In genomic region chr1:216193839-216194443, GRCh38 we compare ENCODE assay signal across 13 cellular contexts.
DNase-seq lines count a peak whose midpoint lies in the region; ATAC-seq and TF ChIP-seq lines count a peak whose summit lies in the region.
"Had no signal": no experiment of that assay in that cellular context is flagged by ENCODE, and none has a peak within 500 bp of the region (broad histone marks: within the 10 kb centered on the region; RNA-seq: fewer than 3 reads in every experiment).

No MANE protein-coding gene starts in this region.

- no peaks in the 10 kb centered on the region for H3K27me3 Mint-ChIP-seq in Calu3 (ENCODE audit: unreplicated experiment)
- no peaks in the 10 kb centered on the region for H3K27me3 Mint-ChIP-seq in activated T-helper 2 cell treated with anti-CD3 and anti-CD28 coated beads, Interferon-gamma antibody, Interleukin-2, Interleukin-4, amounts not matched to agents 10 μg/mL and 5 μg/mL and 100 μg/mL, durations not matched to agents 14 hours and 24 hours and 36 hours (ENCODE audit: low read depth)
- H3K27me3 Mint-ChIP-seq: activated naive CD4-positive, alpha-beta T cell treated with anti-CD3 and anti-CD28 coated beads, Interleukin-2, amount 50 U/mL, for 24 hours; CD8-positive, alpha-beta memory T cell had no signal

- DNase-seq in Calu3 (peak; percentile 36), H7 (peak; percentile 1), SK-MEL-5 (ENCODE audit: low read depth, low spot score) (peak; percentile 75), left lobe of liver (ENCODE audit: low spot score) (no peak), hepatic stellate cell (ENCODE audit: low spot score) (no peak), SHP77 treated with DMSO at 0.1 percent for 48 hours (lab: John Stamatoyannopoulos, UW) (no peak), DMS79 treated with DMSO at 0.1 percent for 48 hours (lab: John Stamatoyannopoulos, UW) (no peak)
- no peak for DNase-seq in activated T-helper 2 cell treated with anti-CD3 and anti-CD28 coated beads, Interferon-gamma antibody, Interleukin-2, Interleukin-4, amounts not matched to agents 10 μg/mL and 5 μg/mL and 100 μg/mL, durations not matched to agents 14 hours and 24 hours and 36 hours (ENCODE audit: low spot score)
- DNase-seq: activated CD8-positive, alpha-beta T cell treated with anti-CD3 and anti-CD28 coated beads, Interleukin-2, amount 10 ng/mL, durations not matched to agents 7 days and 5 days; CD8-positive, alpha-beta memory T cell; NCI-H446 treated with DMSO at 0.1 percent for 48 hours; thyroid gland had no signal

- H3K4me1 Mint-ChIP-seq in Calu3 (ENCODE audit: low read depth, unreplicated experiment) = peaks cover 14% of the 10 kb centered on the region
- H3K4me1 Mint-ChIP-seq in activated T-helper 2 cell treated with anti-CD3 and anti-CD28 coated beads, Interferon-gamma antibody, Interleukin-2, Interleukin-4, amounts not matched to agents 10 μg/mL and 5 μg/mL and 100 μg/mL, durations not matched to agents 14 hours and 24 hours and 36 hours (ENCODE audit: low read depth) = no peaks in the 10 kb centered on the region
- H3K4me1 Mint-ChIP-seq: activated naive CD4-positive, alpha-beta T cell treated with anti-CD3 and anti-CD28 coated beads, Interleukin-2, amount 50 U/mL, for 24 hours; CD8-positive, alpha-beta memory T cell had no signal

- H3K27ac Mint-ChIP-seq in Calu3 (ENCODE audit: unreplicated experiment) = no peak overlapping the region
- H3K27ac Mint-ChIP-seq in activated T-helper 2 cell treated with anti-CD3 and anti-CD28 coated beads, Interferon-gamma antibody, Interleukin-2, Interleukin-4, amounts not matched to agents 10 μg/mL and 5 μg/mL and 100 μg/mL, durations not matched to agents 14 hours and 24 hours and 36 hours = no peak overlapping the region
- H3K27ac Mint-ChIP-seq: activated CD8-positive, alpha-beta T cell treated with anti-CD3 and anti-CD28 coated beads, Interleukin-2, amount 10 ng/mL, durations not matched to agents 7 days and 5 days; activated naive CD4-positive, alpha-beta T cell treated with anti-CD3 and anti-CD28 coated beads, Interleukin-2, amount 50 U/mL, for 24 hours; CD8-positive, alpha-beta memory T cell had no signal

- peak overlapping the region; percentile 1 for H3K4me3 Mint-ChIP-seq in Calu3 (ENCODE audit: low read depth, unreplicated experiment)
- no peak overlapping the region for H3K4me3 Mint-ChIP-seq in activated T-helper 2 cell treated with anti-CD3 and anti-CD28 coated beads, Interferon-gamma antibody, Interleukin-2, Interleukin-4, amounts not matched to agents 10 μg/mL and 5 μg/mL and 100 μg/mL, durations not matched to agents 14 hours and 24 hours and 36 hours (ENCODE audit: low read depth)
- H3K4me3 Mint-ChIP-seq: activated CD8-positive, alpha-beta T cell treated with anti-CD3 and anti-CD28 coated beads, Interleukin-2, amount 10 ng/mL, durations not matched to agents 7 days and 5 days; activated naive CD4-positive, alpha-beta T cell treated with anti-CD3 and anti-CD28 coated beads, Interleukin-2, amount 50 U/mL, for 24 hours; CD8-positive, alpha-beta memory T cell had no signal

- no peaks in the 10 kb centered on the region for H3K27me3 ChIP-seq in H7 (ENCODE audit: control insufficient read depth, insufficient read depth, low read length)
- H3K27me3 ChIP-seq: thyroid gland had no signal

- TF ChIP-seq CTCF in Calu3 (IDR thresholded peaks at IDR 0.05; ENCODE audit: unreplicated experiment) = peak; percentile 22

- BruUV-seq in Calu3 (replicated peaks; lab: Mats Ljungman, UMichigan) = no TSS peak

- ATAC-seq in left lobe of liver = peak; percentile 59
- ATAC-seq: activated CD8-positive, alpha-beta T cell treated with anti-CD3 and anti-CD28 coated beads, Interleukin-2, amount 10 ng/mL, durations not matched to agents 7 days and 5 days had no signal

- no peaks in the 10 kb centered on the region for H3K36me3 Mint-ChIP-seq in Calu3 (ENCODE audit: insufficient read depth, unreplicated experiment)
- H3K36me3 Mint-ChIP-seq in activated T-helper 2 cell treated with anti-CD3 and anti-CD28 coated beads, Interferon-gamma antibody, Interleukin-2, Interleukin-4, amounts not matched to agents 10 μg/mL and 5 μg/mL and 100 μg/mL, durations not matched to agents 14 hours and 24 hours and 36 hours (ENCODE audit: low read depth) = no peaks in the 10 kb centered on the region
- H3K36me3 Mint-ChIP-seq: activated naive CD4-positive, alpha-beta T cell treated with anti-CD3 and anti-CD28 coated beads, Interleukin-2, amount 50 U/mL, for 24 hours; CD8-positive, alpha-beta memory T cell had no signal

- no peaks in the 10 kb centered on the region for H3K36me3 ChIP-seq in H7 (replicated peaks; ENCODE audit: control insufficient read depth, insufficient read depth, low read length)
- H3K36me3 ChIP-seq: thyroid gland had no signal

- H3K4me3 ChIP-seq in H7 (ENCODE audit: insufficient read depth, low read depth, low read length) = no peak overlapping the region
- H3K4me3 ChIP-seq: thyroid gland had no signal

- intact Hi-C loops in Calu3 (cut with micrococcal nuclease; ENCODE audit: unreplicated experiment) = loop anchor here (2.0 to 5.0 kb wide), 4 partner anchors 82 to 512 kb away; no protein-coding TSS in a partner anchor
- intact Hi-C loops in activated T-helper 2 cell treated with anti-CD3 and anti-CD28 coated beads, Interferon-gamma antibody, Interleukin-2, Interleukin-4, amounts not matched to agents 10 μg/mL and 5 μg/mL and 100 μg/mL, durations not matched to agents 14 hours and 24 hours and 36 hours (cut with micrococcal nuclease) = no loop called here

- in situ Hi-C loops in SK-MEL-5 (cut with HindIII; ENCODE audit: low pct_unique_long_range_greater_than_20kb, low sequenced_read_pairs) = no loop called here

- H3K9me3 Mint-ChIP-seq in Calu3 (ENCODE audit: low read depth, unreplicated experiment) = no peaks in the 10 kb centered on the region
- H3K9me3 Mint-ChIP-seq in activated T-helper 2 cell treated with anti-CD3 and anti-CD28 coated beads, Interferon-gamma antibody, Interleukin-2, Interleukin-4, amounts not matched to agents 10 μg/mL and 5 μg/mL and 100 μg/mL, durations not matched to agents 14 hours and 24 hours and 36 hours = no peaks in the 10 kb centered on the region

- CTCF ChIA-PET in Calu3 (lab: Charles Lee) = interaction anchor here (0.6 to 1.2 kb wide), 8 partner anchors 17 to 308 kb away, joined by 3 to 9 read pairs (median 4); no protein-coding TSS in a partner anchor

Comparison
In these comparisons a context has a peak if more than half of its experiments do, and no peak if none do; other contexts are left out.
1. DNase-seq: peak in Calu3 (single experiment), H7 (single experiment) and SK-MEL-5 (single experiment); none in left lobe of liver (single experiment), hepatic stellate cell (single experiment), SHP77 treated with DMSO at 0.1 percent for 48 hours (single experiment), activated T-helper 2 cell treated with anti-CD3 and anti-CD28 coated beads, Interferon-gamma antibody, Interleukin-2, Interleukin-4, amounts not matched to agents 10 μg/mL and 5 μg/mL and 100 μg/mL, durations not matched to agents 14 hours and 24 hours and 36 hours (single experiment) and DMS79 treated with DMSO at 0.1 percent for 48 hours (single experiment).